ENCODE assay signal across 7 cellular contexts in the genomic region with DNA sequence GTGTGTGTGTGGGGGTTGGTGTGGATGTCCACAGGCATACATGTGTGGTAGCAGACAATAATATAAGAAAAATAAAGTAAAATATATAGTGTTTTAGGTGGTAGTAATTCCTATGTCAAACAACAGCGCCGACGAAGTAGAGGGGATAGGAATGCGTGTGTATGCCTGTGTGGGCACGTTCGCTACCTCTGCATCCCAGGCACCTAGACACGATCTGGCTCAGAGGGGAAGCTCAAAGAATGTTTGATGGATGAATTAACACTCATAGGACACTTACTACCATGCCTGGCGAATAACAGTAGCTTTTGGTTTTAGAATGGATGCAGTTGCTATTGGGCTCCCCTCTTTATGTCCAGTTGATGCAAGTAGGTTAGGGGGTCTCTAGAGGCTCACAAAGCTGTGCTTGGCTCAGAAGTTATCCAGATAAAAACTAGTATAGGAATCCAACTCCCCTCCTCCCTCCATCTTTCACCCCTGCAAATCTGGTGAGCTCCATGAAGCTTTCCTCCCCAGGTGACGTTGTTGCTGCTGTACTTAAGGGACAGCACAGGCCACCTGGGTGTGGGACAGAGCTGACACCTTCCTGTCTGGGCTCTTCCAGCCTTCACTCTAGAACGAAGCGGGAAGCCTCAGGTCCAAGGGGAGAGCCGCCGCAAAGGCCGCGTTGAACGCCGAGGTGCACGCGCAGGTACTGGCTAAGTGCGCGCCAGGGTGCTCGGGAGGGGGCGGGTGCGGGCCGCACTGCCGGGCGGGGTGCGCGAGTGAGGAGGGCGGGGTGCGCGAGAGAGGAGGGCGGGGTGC.
DNase-seq lines count a peak whose midpoint lies in the region; ATAC-seq and TF ChIP-seq lines count a peak whose summit lies in the region.

No MANE protein-coding gene starts in this region.

- H3K27ac ChIP-seq in psoas muscle: no peak overlapping the region
- H3K27ac ChIP-seq in transverse colon: peak overlapping the region; percentile 38 to 84 (median 57)

- ATAC-seq in GM21717 (IDR thresholded peaks at IDR 0.05; ENCODE audit: unreplicated experiment) (peak; percentile 34), psoas muscle (peak; percentile 35 to 67 (median 50)), GM21529 (IDR thresholded peaks at IDR 0.05; ENCODE audit: unreplicated experiment) (no peak)

- H3K36me3 ChIP-seq in psoas muscle (ENCODE audit: insufficient read depth in 1 of 2, low read depth in 1 of 2) (no peaks in the 10 kb centered on the region), transverse colon (no peaks in the 10 kb centered on the region)

- H3K4me3 ChIP-seq in psoas muscle: peak overlapping the region; percentile 53
- H3K4me3 ChIP-seq in transverse colon: peak overlapping the region in 3 of 4 donors; percentile 26 to 43 (median 42)

- intact Hi-C loops in head of caudate nucleus (cut with DNase I): loop anchor here (5.0 kb wide), 1 partner anchor 416 kb away; a partner anchor contains a TSS
- intact Hi-C loops in psoas muscle (cut with DNase I): loop anchor here in 1 of 2 donors (5.0 to 10.0 kb wide), 3 partner anchors 56 to 206 kb away; no protein-coding TSS in a partner anchor
- intact Hi-C loops in transverse colon (cut with DNase I; ENCODE audit: low total_unique reads): no loop called here

- in situ Hi-C loops in transverse colon (cut with MboI; ENCODE audit: low pct_ligation_motif_present in 1 of 4, low pct_unique_long_range_greater_than_20kb in 1 of 4, low sequenced_read_pairs in 3 of 4): loop anchor here in 2 of 4 donors (25.0 kb wide), 2 partner anchors 636 to 661 kb away; no protein-coding TSS in a partner anchor

- no peak for TF ChIP-seq EP300 in transverse colon (IDR thresholded peaks at IDR 0.05; ENCODE audit: low read depth)

- no peak for TF ChIP-seq CTCF in psoas muscle (IDR thresholded peaks at IDR 0.05)
- no peak for TF ChIP-seq CTCF in transverse colon (IDR thresholded peaks at IDR 0.05)

- H3K27me3 ChIP-seq in psoas muscle (ENCODE audit: insufficient read depth in 3 of 3, low read length in 2 of 3) (no peaks in the 10 kb centered on the region), transverse colon (peaks cover 16% of the 10 kb centered on the region)

- TF ChIP-seq POLR2A in transverse colon (IDR thresholded peaks at IDR 0.05): no peak

- WGBS in psoas muscle, 3 donors: 16 to 20% (median 17%) methylated on average over 25 to 32 of the region's 33 CpGs
- WGBS in transverse colon (ENCODE audit: low coverage in 1 of 2), 2 donors: 55 to 56% methylated on average over 8 of the region's 33 CpGs

- H3K4me1 ChIP-seq in psoas muscle (no peaks in the 10 kb centered on the region), transverse colon (peaks cover 4 to 19% (median 8%) of the 10 kb centered on the region in 4 donors)

- DNase-seq in OCI-M1 (lab: John Stamatoyannopoulos, UW) (peak; percentile 9), activated gamma-delta T cell (lab: John Stamatoyannopoulos, UW) (peak; percentile 66), head of caudate nucleus (peak in 41 of 42 donors; percentile 30 to 83 (median 62)), psoas muscle (peak; percentile 65 to 82), transverse colon (peak; percentile 83)

- H3K9me3 ChIP-seq in psoas muscle: no peaks in the 10 kb centered on the region
- H3K9me3 ChIP-seq in transverse colon: no peaks in the 10 kb centered on the region

Comparison
In these comparisons a context has a peak if more than half of its experiments do, and no peak if none do; other contexts are left out.
1. DNase-seq: peak in every context shown above with its lines; median percentile 83 in transverse colon; 74 in psoas muscle; 66 in activated gamma-delta T cell; 62 in head of caudate nucleus; 9 in OCI-M1.